ENCODE assay signal across 19 cellular contexts in the genomic region with DNA sequence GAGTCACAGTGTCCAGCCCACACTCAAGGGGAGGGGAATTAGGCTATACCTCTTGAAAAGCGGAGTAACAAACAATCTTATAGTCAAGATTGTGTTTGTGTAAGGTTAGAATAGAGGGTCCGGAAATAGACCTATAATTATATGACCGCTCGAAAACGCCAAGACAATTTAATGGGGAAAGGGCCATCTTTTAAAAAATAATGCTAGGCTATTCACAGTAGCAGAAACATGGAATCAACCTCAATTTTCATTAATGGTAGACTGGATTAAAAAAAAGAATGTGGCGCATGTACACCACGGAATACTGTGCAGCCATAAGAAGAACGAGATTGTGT. TPM values are rescaled to one million over a fixed set of nuclear protein-coding genes. Genes with fewer than 3 reads are reported as not detected.
DNase-seq lines count a peak whose midpoint lies in the region; TF ChIP-seq lines count a peak whose summit lies in the region.
"Had no signal": no experiment of that assay in that cellular context is flagged by ENCODE, and none has a peak within 500 bp of the region (broad histone marks: within the 10 kb centered on the region; RNA-seq: fewer than 3 reads in every experiment).

No MANE protein-coding gene starts in this region.

- H3K36me3 ChIP-seq in Karpas-422 (ENCODE audit: insufficient read depth, low read length) (peaks cover 63% of the 10 kb centered on the region), osteoblast (ENCODE audit: insufficient read depth, low read length) (peaks cover 23% of the 10 kb centered on the region)
- H3K36me3 ChIP-seq: ovary had no signal

- DNase-seq in NCI-H510A treated with DMSO at 0.1 percent for 48 hours (lab: John Stamatoyannopoulos, UW) = peak; percentile 21
- no peak for DNase-seq in NCI-H510A (lab: John Stamatoyannopoulos, UW)
- DNase-seq in Karpas-422 = no peak
- no peak for DNase-seq in osteoblast (ENCODE audit: insufficient read length, low spot score, missing footprints)
- DNase-seq in NOMO-1 (lab: John Stamatoyannopoulos, UW; ENCODE audit: unreplicated experiment in 2 of 2) = no peak
- DNase-seq in DMS53 (lab: John Stamatoyannopoulos, UW) = no peak
- no peak for DNase-seq in GOT3 (lab: John Stamatoyannopoulos, UW)
- DNase-seq: aorta, naive B cell, NCI-H146, NCI-H2171 treated with DMSO at 0.1 percent for 48 hours, ovary, sigmoid colon, T-helper 9 cell, tibial artery had no signal

- H3K4me1 Mint-ChIP-seq in brain = peaks cover 40% of the 10 kb centered on the region

- H3K9me2 ChIP-seq in Karpas-422 (replicated peaks; ENCODE audit: insufficient read depth, low read length) = no peaks in the 10 kb centered on the region

- peaks cover 66% of the 10 kb centered on the region for H4K20me1 ChIP-seq in Karpas-422 (ENCODE audit: insufficient read depth, low read depth, low read length)
- peaks cover 37% of the 10 kb centered on the region for H4K20me1 ChIP-seq in osteoblast (ENCODE audit: insufficient read depth, low read length)

- H3K4me3 Mint-ChIP-seq in brain = no peak overlapping the region
- H3K4me3 Mint-ChIP-seq: naive B cell had no signal

- H3K9ac ChIP-seq in Karpas-422 (ENCODE audit: low read length) = no peak overlapping the region

- H3K4me2 ChIP-seq in Karpas-422 (ENCODE audit: low read depth, low read length, poor library complexity, severe bottlenecking) = no peak overlapping the region
- H3K4me2 ChIP-seq in osteoblast (ENCODE audit: insufficient read depth, low read length) = no peak overlapping the region

- peaks cover 0 to 8% (median 3%) of the 10 kb centered on the region in 5 experiments for H3K9me3 Mint-ChIP-seq in brain

- peak overlapping the region in 3 of 5 experiments; percentile 33 to 55 (median 48) for H3K27ac Mint-ChIP-seq in brain

- no peaks in the 10 kb centered on the region for H3K27me3 Mint-ChIP-seq in brain
- H3K27me3 Mint-ChIP-seq: naive B cell had no signal

- H3K4me1 ChIP-seq in Karpas-422 (ENCODE audit: low read length) = peaks cover 94% of the 10 kb centered on the region
- peaks cover 34% of the 10 kb centered on the region for H3K4me1 ChIP-seq in osteoblast (ENCODE audit: insufficient read depth, low read length)

- H3K79me2 ChIP-seq in Karpas-422 (ENCODE audit: low read length) (peaks cover 98% of the 10 kb centered on the region), osteoblast (ENCODE audit: insufficient read depth, low read length) (peaks cover 95% of the 10 kb centered on the region)

- H3K27ac ChIP-seq in Karpas-422 (ENCODE audit: low read length) = 0 out of 2 replicates have a peak overlapping the region, but pooled peaks have one; percentile 40
- peak overlapping the region; percentile 87 for H3K27ac ChIP-seq in osteoblast (ENCODE audit: low read depth, low read length)
- H3K27ac ChIP-seq: 22Rv1, ovary, tibial artery had no signal

- no peaks in the 10 kb centered on the region for H3K9me3 ChIP-seq in Karpas-422 (ENCODE audit: low read length)
- H3K9me3 ChIP-seq in osteoblast (ENCODE audit: low read depth, low read length) = no peaks in the 10 kb centered on the region
- H3K9me3 ChIP-seq: BE2C, MG63, ovary, sigmoid colon, tibial artery had no signal

- no peak overlapping the region for H2AFZ ChIP-seq in Karpas-422 (ENCODE audit: low read length)
- H2AFZ ChIP-seq in osteoblast (ENCODE audit: low read length) = no peak overlapping the region

- H3K27me3 ChIP-seq in Karpas-422 (ENCODE audit: low read length) (no peaks in the 10 kb centered on the region), osteoblast (ENCODE audit: insufficient read depth, low read length) (no peaks in the 10 kb centered on the region)
- H3K27me3 ChIP-seq: BE2C, MG63, ovary, sigmoid colon, tibial artery had no signal

- TF ChIP-seq CTCF in brain (conservative IDR thresholded peaks at IDR 0.05) (no peak), osteoblast (IDR thresholded peaks at IDR 0.05; ENCODE audit: extremely low read depth, low read depth, low read length) (no peak)

- H3K36me3 Mint-ChIP-seq in brain = peaks cover 52% of the 10 kb centered on the region

- no peak overlapping the region for H3K4me3 ChIP-seq in Karpas-422 (ENCODE audit: low read length)
- no peak overlapping the region for H3K4me3 ChIP-seq in osteoblast (ENCODE audit: insufficient read depth, low read length)
- H3K4me3 ChIP-seq: MG63, ovary, sigmoid colon, tibial artery had no signal

RNA-seq across cellular contexts. Expression of a gene that starts 30.0 kb away (rescaled TPM):
- 89.5 and 101 TPM in 2 replicates for total RNA-seq in Karpas-422 (2014; rRNA removed; shearing (Covaris generic); ENCODE audit: low replicate concordance)
- polyA plus RNA-seq in brain (ENCODE audit: insufficient read depth, low read depth, low replicate concordance) = 57.7 TPM
- total RNA-seq in osteoblast = 9.4 and 10.5 TPM in 2 replicates
